Comparison of ENCODE assay signal across 14 cellular contexts in genomic region chr10:61990761-61991135, GRCh38.
DNase-seq lines count a peak whose midpoint lies in the region; ATAC-seq lines count a peak whose summit lies in the region.
"Had no signal": no experiment of that assay in that cellular context is flagged by ENCODE, and none has a peak within 500 bp of the region (broad histone marks: within the 10 kb centered on the region; RNA-seq: fewer than 3 reads in every experiment).

No MANE protein-coding gene starts in this region.

- no peak overlapping the region for H4K12ac ChIP-seq in trophoblast cell (ENCODE audit: low read depth, low read length)

- no peak overlapping the region for H4K8ac ChIP-seq in trophoblast cell (ENCODE audit: low read depth, low read length)

- H4K91ac ChIP-seq in trophoblast cell (ENCODE audit: low read depth, low read length): no peak overlapping the region

- no peak overlapping the region for H2AFZ ChIP-seq in GM23248
- no peak overlapping the region for H2AFZ ChIP-seq in trophoblast cell (ENCODE audit: insufficient read depth, low read length, poor library complexity)

- WGBS in GM23248 (ENCODE audit: low coverage in 1 of 2, low lambda C conversion rate in 2 of 2, missing lambda C conversion rate in 2 of 2), 2 experiments: 22 to 31% methylated on average over 1 of the region's 1 CpG
- WGBS in trophoblast cell (ENCODE audit: extremely low coverage, insufficient coverage, insufficient read length): no CpG with 5 or more reads among the region's 1 CpG

- no peak overlapping the region for H3K18ac ChIP-seq in trophoblast cell (ENCODE audit: low read length)

- H3K36me3 Mint-ChIP-seq in activated naive CD8-positive, alpha-beta T cell treated with anti-CD3 and anti-CD28 coated beads for 36 hours: peaks cover 66% of the 10 kb centered on the region
- peaks cover 0 to 40% (median 2%) of the 10 kb centered on the region in 5 donors for H3K36me3 Mint-ChIP-seq in naive thymus-derived CD4-positive, alpha-beta T cell

- H3K27ac ChIP-seq in BLaER1 treated with 17β-estradiol and CSF1 and Interleukin-3, amounts not matched to agents 10 nM and 100 nM: peak overlapping the region; percentile 51 to 99 (median 82); a peak in 20 of 22 replicates
- H3K27ac ChIP-seq in GM23248: no peak overlapping the region
- no peak overlapping the region for H3K27ac ChIP-seq in naive thymus-derived CD4-positive, alpha-beta T cell (ENCODE audit: low read depth, low read length)
- no peak overlapping the region for H3K27ac ChIP-seq in trophoblast cell (ENCODE audit: low read depth, low read length)
- H3K27ac ChIP-seq: C4-2B, HL-60 had no signal

- peaks cover 42% of the 10 kb centered on the region for H3F3A ChIP-seq in GM23248 (ENCODE audit: insufficient read depth)

- H2AK5ac ChIP-seq in trophoblast cell (ENCODE audit: low read length): no peak overlapping the region

- no peak overlapping the region for H3K23ac ChIP-seq in trophoblast cell (ENCODE audit: low read length)

- DNase-seq in GM23248 (peak; percentile 18), RPMI8226 (no peak), occipital lobe (lab: John Stamatoyannopoulos, UW) (no peak), trophoblast cell (no peak)
- DNase-seq in activated naive CD8-positive, alpha-beta T cell treated with anti-CD3 and anti-CD28 coated beads for 36 hours: no peak
- no peak for DNase-seq in naive thymus-derived CD4-positive, alpha-beta T cell
- DNase-seq: HCEC 1CT; Karpas-422; NCI-H146; SIG-M5; stimulated activated naive CD8-positive, alpha-beta T cell treated with anti-CD3 and anti-CD28 coated beads, Interleukin-15, Interleukin-2, amounts not matched to agents 100 U/mL and 50 U/mL, for 24 hours had no signal

- no peak overlapping the region for H2BK5ac ChIP-seq in trophoblast cell (ENCODE audit: low read depth, low read length, poor library complexity)

- CTCF ChIA-PET in naive thymus-derived CD4-positive, alpha-beta T cell (lab: Charles Lee): interaction anchor here (1.1 kb wide), 1 partner anchor 91 kb away, joined by 3 read pairs; no protein-coding TSS in a partner anchor

- no peaks in the 10 kb centered on the region for H3K9me2 ChIP-seq in GM23248 (ENCODE audit: insufficient read depth)

- no peak overlapping the region for H2BK120ac ChIP-seq in trophoblast cell (ENCODE audit: insufficient read depth, low read length, poor library complexity)

- H3K4me2 ChIP-seq in BLaER1 treated with 17β-estradiol and CSF1 and Interleukin-3, amounts not matched to agents 10 nM and 100 nM: peak overlapping the region in 9 of 11 experiments; percentile 3 to 81 (median 57); a peak in 11 of 22 replicates
- no peak overlapping the region for H3K4me2 ChIP-seq in GM23248 (ENCODE audit: unreplicated experiment)
- H3K4me2 ChIP-seq in trophoblast cell (ENCODE audit: low read length): no peak overlapping the region

- ATAC-seq in naive thymus-derived CD4-positive, alpha-beta T cell: no peak
- ATAC-seq: stimulated activated naive CD8-positive, alpha-beta T cell treated with anti-CD3 and anti-CD28 coated beads, Interleukin-15, Interleukin-2, amounts not matched to agents 100 U/mL and 50 U/mL, for 24 hours had no signal

- peaks cover 8% of the 10 kb centered on the region for H3K9me3 Mint-ChIP-seq in activated naive CD8-positive, alpha-beta T cell treated with anti-CD3 and anti-CD28 coated beads for 36 hours
- H3K9me3 Mint-ChIP-seq in naive thymus-derived CD4-positive, alpha-beta T cell: peaks cover 0 to 3% (median 0%) of the 10 kb centered on the region in 11 donors

- no peaks in the 10 kb centered on the region for H3K27me3 ChIP-seq in BLaER1 treated with 17β-estradiol and CSF1 and Interleukin-3, amounts not matched to agents 10 nM and 100 nM
- H3K27me3 ChIP-seq in GM23248 (replicated peaks; ENCODE audit: insufficient read depth) (no peaks in the 10 kb centered on the region), trophoblast cell (ENCODE audit: insufficient read depth, low read length) (no peaks in the 10 kb centered on the region)
- H3K27me3 ChIP-seq in naive thymus-derived CD4-positive, alpha-beta T cell (ENCODE audit: control insufficient read depth in 2 of 2, insufficient read depth in 2 of 2, low read length in 2 of 2): no peaks in the 10 kb centered on the region

- no peak overlapping the region for H3K14ac ChIP-seq in trophoblast cell (ENCODE audit: low read length)

- H3K4me3 ChIP-seq in BLaER1 treated with 17β-estradiol and CSF1 and Interleukin-3, amounts not matched to agents 10 nM and 100 nM: no peak overlapping the region
- H3K4me3 ChIP-seq in GM23248: no peak overlapping the region
- no peak overlapping the region for H3K4me3 ChIP-seq in naive thymus-derived CD4-positive, alpha-beta T cell (ENCODE audit: low read length)
- H3K4me3 ChIP-seq in trophoblast cell (ENCODE audit: low read depth, low read length): no peak overlapping the region

- POLR2A ChIA-PET in naive thymus-derived CD4-positive, alpha-beta T cell (lab: Charles Lee): no interaction called here

- intact Hi-C loops in naive thymus-derived CD4-positive, alpha-beta T cell (cut with micrococcal nuclease): loop anchor here (5.0 kb wide), 3 partner anchors 192 to 1277 kb away; no protein-coding TSS in a partner anchor

- peaks cover 57 to 97% (median 74%) of the 10 kb centered on the region in 10 experiments for H3K4me1 ChIP-seq in BLaER1 treated with 17β-estradiol and CSF1 and Interleukin-3, amounts not matched to agents 10 nM and 100 nM
- peaks cover 38% of the 10 kb centered on the region for H3K4me1 ChIP-seq in GM23248 (ENCODE audit: insufficient read depth)
- H3K4me1 ChIP-seq in naive thymus-derived CD4-positive, alpha-beta T cell (ENCODE audit: control insufficient read depth in 2 of 2, insufficient read depth in 2 of 2, low read length in 2 of 2): peaks cover 46 to 48% of the 10 kb centered on the region in 2 donors
- H3K4me1 ChIP-seq in trophoblast cell (ENCODE audit: control insufficient read depth in 1 of 2, insufficient read depth in 2 of 2, low read length in 2 of 2): peaks cover 0 to 4% of the 10 kb centered on the region in 2 experiments

- no peak overlapping the region for H3K4ac ChIP-seq in trophoblast cell (ENCODE audit: low read depth, low read length)

- H3K79me2 ChIP-seq in GM23248 (ENCODE audit: insufficient read depth): peaks cover 36% of the 10 kb centered on the region
- H3K79me2 ChIP-seq in trophoblast cell (ENCODE audit: control insufficient read depth, insufficient read depth, low read length, poor library complexity): no peaks in the 10 kb centered on the region

- H3K9me3 ChIP-seq in BLaER1 treated with 17β-estradiol and CSF1 and Interleukin-3, amounts not matched to agents 10 nM and 100 nM (replicated peaks in 1 of 11): peaks cover 0 to 7% (median 0%) of the 10 kb centered on the region in 11 experiments; a peak in 3 of 22 replicates
- H3K9me3 ChIP-seq in GM23248 (ENCODE audit: low read depth) (no peaks in the 10 kb centered on the region), trophoblast cell (ENCODE audit: insufficient read depth, low read depth, low read length) (no peaks in the 10 kb centered on the region)
- H3K9me3 ChIP-seq in naive thymus-derived CD4-positive, alpha-beta T cell (ENCODE audit: control insufficient read depth in 2 of 3, low read length in 3 of 3): no peaks in the 10 kb centered on the region

- no peak overlapping the region for H2BK12ac ChIP-seq in trophoblast cell (ENCODE audit: low read length)

- H3K79me1 ChIP-seq in trophoblast cell (ENCODE audit: low read length): no peaks in the 10 kb centered on the region

- H3K4me3 Mint-ChIP-seq in activated naive CD8-positive, alpha-beta T cell treated with anti-CD3 and anti-CD28 coated beads for 36 hours: no peak overlapping the region
- peak overlapping the region in 1 of 10 donors; percentile 7 for H3K4me3 Mint-ChIP-seq in naive thymus-derived CD4-positive, alpha-beta T cell

- peak overlapping the region; percentile 79 for H3K27ac Mint-ChIP-seq in activated naive CD8-positive, alpha-beta T cell treated with anti-CD3 and anti-CD28 coated beads for 36 hours
- peak overlapping the region in 8 of 9 donors; percentile 2 to 96 (median 92) for H3K27ac Mint-ChIP-seq in naive thymus-derived CD4-positive, alpha-beta T cell

- H3K36me3 ChIP-seq in BLaER1 treated with 17β-estradiol and CSF1 and Interleukin-3, amounts not matched to agents 10 nM and 100 nM: peaks cover 42 to 87% (median 68%) of the 10 kb centered on the region in 11 experiments
- H3K36me3 ChIP-seq in GM23248 (ENCODE audit: low read depth) (no peaks in the 10 kb centered on the region), trophoblast cell (ENCODE audit: control insufficient read depth in 1 of 2, insufficient read depth in 2 of 2, low read length in 2 of 2) (no peaks in the 10 kb centered on the region)
- H3K36me3 ChIP-seq in naive thymus-derived CD4-positive, alpha-beta T cell (ENCODE audit: control insufficient read depth in 2 of 3, insufficient read depth in 3 of 3, low read length in 3 of 3): no peaks in the 10 kb centered on the region

- in situ Hi-C loops in GM23248 (cut with MboI): no loop called here

- H4K20me1 ChIP-seq in BLaER1 treated with 17β-estradiol and CSF1 and Interleukin-3, amounts not matched to agents 10 nM and 100 nM: peaks cover 0 to 21% (median 0%) of the 10 kb centered on the region in 11 experiments; a peak in 2 of 22 replicates
- H4K20me1 ChIP-seq in GM23248 (ENCODE audit: insufficient read depth): no peaks in the 10 kb centered on the region

- no peaks in the 10 kb centered on the region for H3K27me3 Mint-ChIP-seq in activated naive CD8-positive, alpha-beta T cell treated with anti-CD3 and anti-CD28 coated beads for 36 hours
- H3K27me3 Mint-ChIP-seq in naive thymus-derived CD4-positive, alpha-beta T cell: no peaks in the 10 kb centered on the region

- H3K4me1 Mint-ChIP-seq in activated naive CD8-positive, alpha-beta T cell treated with anti-CD3 and anti-CD28 coated beads for 36 hours: peaks cover 88% of the 10 kb centered on the region
- H3K4me1 Mint-ChIP-seq in naive thymus-derived CD4-positive, alpha-beta T cell: peaks cover 48 to 89% (median 79%) of the 10 kb centered on the region in 7 donors

- H3K9ac ChIP-seq in BLaER1 treated with 17β-estradiol and CSF1 and Interleukin-3, amounts not matched to agents 10 nM and 100 nM: peak overlapping the region in 3 of 11 experiments; percentile 5 to 49 (median 42); a peak in 4 of 22 replicates
- H3K9ac ChIP-seq in GM23248: no peak overlapping the region
- no peak overlapping the region for H3K9ac ChIP-seq in trophoblast cell (ENCODE audit: low read length)

Comparison
In these comparisons a context has a peak if more than half of its experiments do, and no peak if none do; other contexts are left out.
1. H3K27ac ChIP-seq: peak in BLaER1 treated with 17β-estradiol and CSF1 and Interleukin-3, amounts not matched to agents 10 nM and 100 nM (11 of 11); none in GM23248 (single experiment), naive thymus-derived CD4-positive, alpha-beta T cell (single experiment) and trophoblast cell (single experiment).
2. H3K4me2 ChIP-seq: peak in BLaER1 treated with 17β-estradiol and CSF1 and Interleukin-3, amounts not matched to agents 10 nM and 100 nM (9 of 11); none in GM23248 (single experiment) and trophoblast cell (single experiment).